22 cellular contexts compared by ENCODE assay signal in the genomic region with DNA sequence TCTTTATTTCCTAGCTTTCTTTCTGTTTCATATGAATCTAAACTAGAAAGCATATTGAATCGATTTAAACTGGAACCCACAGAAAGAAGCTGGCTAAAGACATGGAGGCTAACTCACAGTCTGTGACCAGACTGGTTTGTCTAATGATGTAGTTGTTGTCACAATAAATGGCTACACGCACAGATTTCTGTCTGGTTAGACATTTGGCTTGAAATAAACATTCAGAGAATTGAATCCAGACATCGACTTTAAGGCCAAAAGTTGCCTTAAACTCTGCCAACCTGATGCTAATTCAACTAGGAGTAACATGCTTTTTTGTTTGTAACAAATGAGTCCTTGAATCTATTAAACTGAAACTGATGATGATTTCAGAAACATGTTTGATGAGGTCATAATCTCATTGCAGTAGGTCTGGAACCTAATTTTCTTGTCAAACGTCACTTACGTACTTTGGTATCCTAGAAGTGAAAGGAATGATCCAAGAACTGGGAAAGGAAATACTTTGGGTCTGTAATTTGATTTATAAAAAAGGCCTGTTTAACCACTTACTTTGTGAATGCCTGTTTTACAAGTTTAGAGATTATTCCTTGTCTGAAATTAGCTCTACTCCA.
A peak's percentile ranks its signal among the peaks of the same experiment; 100 is the strongest.
DNase-seq lines count a peak whose midpoint lies in the region; ATAC-seq, FAIRE-seq and TF ChIP-seq lines count a peak whose summit lies in the region.
"Had no signal": no experiment of that assay in that cellular context is flagged by ENCODE, and none has a peak within 500 bp of the region (broad histone marks: within the 10 kb centered on the region; RNA-seq: fewer than 3 reads in every experiment).

No MANE protein-coding gene starts in this region.

- H3K4me1 Mint-ChIP-seq in activated T-helper 17 cell treated with anti-CD3 and anti-CD28 coated beads, Interleukin-2, amount 50 U/mL, for 72 hours, result no peaks in the 10 kb centered on the region
- H3K4me1 Mint-ChIP-seq: GM23338; stimulated activated naive CD8-positive, alpha-beta T cell treated with anti-CD3 and anti-CD28 coated beads, Interleukin-15, amount 100 ng/mL, for 72 hours had no signal

- H3K4me1 ChIP-seq in SK-N-SH (ENCODE audit: control insufficient read depth in 1 of 2, insufficient read depth in 2 of 2, low read depth in 1 of 2, low read length in 1 of 2) (peaks cover 0 to 9% of the 10 kb centered on the region in 2 experiments; a peak in 1 of 4 replicates), fibroblast of lung (ENCODE audit: control insufficient read depth, extremely low read depth, insufficient read depth, low read length) (no peaks in the 10 kb centered on the region), skeletal muscle satellite cell (ENCODE audit: control insufficient read depth, insufficient read depth, low read length) (no peaks in the 10 kb centered on the region)
- H3K4me1 ChIP-seq: SJSA1 had no signal

- H3K27me3 Mint-ChIP-seq in activated T-helper 17 cell treated with anti-CD3 and anti-CD28 coated beads, Interleukin-2, amount 50 U/mL, for 72 hours, result no peaks in the 10 kb centered on the region
- H3K27me3 Mint-ChIP-seq: effector memory CD8-positive, alpha-beta T cell; stimulated activated naive CD8-positive, alpha-beta T cell treated with anti-CD3 and anti-CD28 coated beads, Interleukin-15, amount 100 ng/mL, for 72 hours had no signal

- ATAC-seq in GM21723 (IDR thresholded peaks at IDR 0.05; ENCODE audit: unreplicated experiment), result no peak
- ATAC-seq in activated T-helper 17 cell treated with anti-CD3 and anti-CD28 coated beads, Interleukin-2, amount 50 U/mL, for 72 hours (replicated peaks), result no peak
- ATAC-seq: effector memory CD8-positive, alpha-beta T cell; GM23338; right cardiac atrium; stimulated activated naive CD8-positive, alpha-beta T cell treated with anti-CD3 and anti-CD28 coated beads, Interleukin-15, amount 100 ng/mL, for 72 hours had no signal

- H3K79me2 ChIP-seq in SK-N-SH (ENCODE audit: insufficient read depth) (no peaks in the 10 kb centered on the region), fibroblast of lung (ENCODE audit: control insufficient read depth, insufficient read depth, low read length) (no peaks in the 10 kb centered on the region)

- H3K9ac ChIP-seq in SK-N-SH, result no peak overlapping the region
- no peak overlapping the region for H3K9ac ChIP-seq in fibroblast of lung (ENCODE audit: insufficient read depth, low read length)
- no peak overlapping the region for H3K9ac ChIP-seq in skeletal muscle satellite cell (ENCODE audit: low read depth, low read length)

- no peak for TF ChIP-seq RAD21 in SK-N-SH (IDR thresholded peaks at IDR 0.05; ENCODE audit: low read length)

- H3K9me3 ChIP-seq in SK-N-SH (no peaks in the 10 kb centered on the region), fibroblast of lung (ENCODE audit: control insufficient read depth, insufficient read depth, low read depth, low read length) (no peaks in the 10 kb centered on the region), skeletal muscle satellite cell (replicated peaks; ENCODE audit: low read length) (no peaks in the 10 kb centered on the region)
- H3K9me3 ChIP-seq: BE2C, SJSA1 had no signal

- no peaks in the 10 kb centered on the region for H4K20me1 ChIP-seq in SK-N-SH (ENCODE audit: insufficient read depth)
- H4K20me1 ChIP-seq in fibroblast of lung (ENCODE audit: control insufficient read depth, extremely low read depth, insufficient read depth, low read length), result no peaks in the 10 kb centered on the region

- WGBS in SK-N-SH (ENCODE audit: low lambda C conversion rate), result 63% methylated on average over 5 of the region's 5 CpGs

- no peak overlapping the region for H3K4me3 Mint-ChIP-seq in activated T-helper 17 cell treated with anti-CD3 and anti-CD28 coated beads, Interleukin-2, amount 50 U/mL, for 72 hours
- H3K4me3 Mint-ChIP-seq: activated T-helper 1 cell treated with anti-CD3 and anti-CD28 coated beads, Interleukin-12 subunit alpha, Interleukin-12 subunit beta, Interleukin-2, Interleukin-4 antibody, amounts not matched to agents 30 ng/mL and 10 ng/mL and 1 ng/mL, durations not matched to agents 14 hours and 24 hours and 36 hours; effector memory CD8-positive, alpha-beta T cell; GM23338; stimulated activated naive CD8-positive, alpha-beta T cell treated with anti-CD3 and anti-CD28 coated beads, Interleukin-15, amount 100 ng/mL, for 72 hours had no signal

- no peaks in the 10 kb centered on the region for H3K9me2 ChIP-seq in SK-N-SH

- no peak for TF ChIP-seq EP300 in SK-N-SH (IDR thresholded peaks at IDR 0.05; ENCODE audit: borderline replicate concordance in 1 of 2, low read depth in 1 of 2, low read length in 1 of 2)

- no peak for TF ChIP-seq CTCF in D721Med (IDR thresholded peaks at IDR 0.05; ENCODE audit: insufficient read depth, missing control alignments)
- no peak for TF ChIP-seq CTCF in SK-N-SH (IDR thresholded peaks at IDR 0.05)
- no peak for TF ChIP-seq CTCF in fibroblast of lung (conservative IDR thresholded peaks at IDR 0.05 in 1 of 2, IDR thresholded peaks at IDR 0.05 in 1 of 2; ENCODE audit: low read depth in 1 of 2, low read length in 2 of 2)

- POLR2A ChIA-PET in SK-N-SH (lab: Yijun Ruan, JAX), result no interaction called here

- no peaks in the 10 kb centered on the region for H3K36me3 Mint-ChIP-seq in activated T-helper 17 cell treated with anti-CD3 and anti-CD28 coated beads, Interleukin-2, amount 50 U/mL, for 72 hours (ENCODE audit: low read depth)

- H3K4me2 ChIP-seq in SK-N-SH (no peak overlapping the region), fibroblast of lung (ENCODE audit: extremely low read depth, insufficient read depth, low read length) (peak overlapping the region; percentile 40), skeletal muscle satellite cell (ENCODE audit: low read length) (peak overlapping the region; percentile 14)
- H3K4me2 ChIP-seq: GM23338 had no signal

- no peak for DNase-seq in D721Med (ENCODE audit: insufficient read length, low spot score)
- DNase-seq in SK-N-SH, result no peak
- peak in 1 of 2 donors; percentile 21 for DNase-seq in fibroblast of lung (ENCODE audit: low read depth in 2 of 2)
- DNase-seq in germinal center (ENCODE audit: low spot score), result no peak
- no peak for DNase-seq in COLO668 (lab: John Stamatoyannopoulos, UW; ENCODE audit: unreplicated experiment)
- DNase-seq: activated CD4-positive, CD25-positive, alpha-beta regulatory T cell treated with anti-CD3 and anti-CD28 coated beads, Interleukin-2, amount 50 U/mL, for 72 hours; BE2C; caudate nucleus; effector memory CD8-positive, alpha-beta T cell; GF-D8; NCI-H1417; NCI-H69; right cardiac atrium; stimulated activated naive CD8-positive, alpha-beta T cell treated with anti-CD3 and anti-CD28 coated beads, Interleukin-15, amount 100 ng/mL, for 72 hours; T1000 had no signal

- H2AFZ ChIP-seq in SK-N-SH (ENCODE audit: low read depth), result peak overlapping the region; percentile 26; the same call in 1 of the 2 replicates
- peak overlapping the region; percentile 68 for H2AFZ ChIP-seq in fibroblast of lung (ENCODE audit: low read length)
- H2AFZ ChIP-seq: GM23338 had no signal

- no peak overlapping the region for H3K27ac Mint-ChIP-seq in activated T-helper 17 cell treated with anti-CD3 and anti-CD28 coated beads, Interleukin-2, amount 50 U/mL, for 72 hours
- H3K27ac Mint-ChIP-seq: activated T-helper 1 cell treated with anti-CD3 and anti-CD28 coated beads, Interleukin-12 subunit alpha, Interleukin-12 subunit beta, Interleukin-2, Interleukin-4 antibody, amounts not matched to agents 30 ng/mL and 10 ng/mL and 1 ng/mL, durations not matched to agents 14 hours and 24 hours and 36 hours; effector memory CD8-positive, alpha-beta T cell; GM23338; stimulated activated naive CD8-positive, alpha-beta T cell treated with anti-CD3 and anti-CD28 coated beads, Interleukin-15, amount 100 ng/mL, for 72 hours had no signal

- CTCF ChIA-PET in SK-N-SH (lab: Yijun Ruan, JAX), result no interaction called here

- no peaks in the 10 kb centered on the region for H3K36me3 ChIP-seq in SK-N-SH (replicated peaks in 1 of 2; ENCODE audit: control insufficient read depth in 1 of 2, insufficient read depth in 2 of 2, low read length in 1 of 2)
- no peaks in the 10 kb centered on the region for H3K36me3 ChIP-seq in fibroblast of lung (ENCODE audit: control insufficient read depth, insufficient read depth, low read length)
- no peaks in the 10 kb centered on the region for H3K36me3 ChIP-seq in skeletal muscle satellite cell (ENCODE audit: insufficient read depth, low read length)
- H3K36me3 ChIP-seq: BE2C, SJSA1 had no signal

- H3K4me3 ChIP-seq in SK-N-SH (ENCODE audit: low read depth in 2 of 2, low read length in 1 of 2) (no peak overlapping the region), fibroblast of lung (replicated peaks in 1 of 4; ENCODE audit: control extremely low read depth in 1 of 4, insufficient read depth in 1 of 4, low read depth in 3 of 4, low read length in 4 of 4) (peak overlapping the region in 1 of 4 experiments; percentile 5), skeletal muscle satellite cell (ENCODE audit: low read length) (no peak overlapping the region)
- H3K4me3 ChIP-seq: GM23338, SJSA1 had no signal

- H3K27ac ChIP-seq in SK-N-SH (ENCODE audit: low read depth in 2 of 2, low read length in 1 of 2) (peak overlapping the region; percentile 15 to 39; a peak in 3 of 4 replicates), fibroblast of lung (ENCODE audit: insufficient read depth, low read length) (no peak overlapping the region)
- H3K27ac ChIP-seq: SJSA1 had no signal

- no peaks in the 10 kb centered on the region for H3K27me3 ChIP-seq in SK-N-SH (ENCODE audit: insufficient read depth)
- H3K27me3 ChIP-seq in fibroblast of lung (ENCODE audit: control insufficient read depth, insufficient read depth, low read length), result no peaks in the 10 kb centered on the region
- no peaks in the 10 kb centered on the region for H3K27me3 ChIP-seq in skeletal muscle satellite cell (ENCODE audit: control insufficient read depth, insufficient read depth, low read length)
- H3K27me3 ChIP-seq: BE2C, SJSA1 had no signal

- no peaks in the 10 kb centered on the region for H3K9me3 Mint-ChIP-seq in activated T-helper 17 cell treated with anti-CD3 and anti-CD28 coated beads, Interleukin-2, amount 50 U/mL, for 72 hours
- H3K9me3 Mint-ChIP-seq: activated T-helper 1 cell treated with anti-CD3 and anti-CD28 coated beads, Interleukin-12 subunit alpha, Interleukin-12 subunit beta, Interleukin-2, Interleukin-4 antibody, amounts not matched to agents 30 ng/mL and 10 ng/mL and 1 ng/mL, durations not matched to agents 14 hours and 24 hours and 36 hours; GM23338 had no signal

- peak; percentile 41 for FAIRE-seq in D721Med (lab: Jason Lieb, UNC)
- FAIRE-seq: urothelium cell line had no signal

- H3F3A ChIP-seq in SK-N-SH (replicated peaks; ENCODE audit: insufficient read depth), result peaks cover 2% of the 10 kb centered on the region

TF ChIP-seq in SK-N-SH, 30 proteins besides CTCF, POLR2A, EP300 and RAD21 (continues in another document):
- TF ChIP-seq RFX5 (IDR thresholded peaks at IDR 0.05; ENCODE audit: low read length) (no peak), FOXJ3 (CRISPR knock-in tag; IDR thresholded peaks at IDR 0.05) (no peak)
